Comparison of ENCODE assay signal across 8 cellular contexts in the genomic region with DNA sequence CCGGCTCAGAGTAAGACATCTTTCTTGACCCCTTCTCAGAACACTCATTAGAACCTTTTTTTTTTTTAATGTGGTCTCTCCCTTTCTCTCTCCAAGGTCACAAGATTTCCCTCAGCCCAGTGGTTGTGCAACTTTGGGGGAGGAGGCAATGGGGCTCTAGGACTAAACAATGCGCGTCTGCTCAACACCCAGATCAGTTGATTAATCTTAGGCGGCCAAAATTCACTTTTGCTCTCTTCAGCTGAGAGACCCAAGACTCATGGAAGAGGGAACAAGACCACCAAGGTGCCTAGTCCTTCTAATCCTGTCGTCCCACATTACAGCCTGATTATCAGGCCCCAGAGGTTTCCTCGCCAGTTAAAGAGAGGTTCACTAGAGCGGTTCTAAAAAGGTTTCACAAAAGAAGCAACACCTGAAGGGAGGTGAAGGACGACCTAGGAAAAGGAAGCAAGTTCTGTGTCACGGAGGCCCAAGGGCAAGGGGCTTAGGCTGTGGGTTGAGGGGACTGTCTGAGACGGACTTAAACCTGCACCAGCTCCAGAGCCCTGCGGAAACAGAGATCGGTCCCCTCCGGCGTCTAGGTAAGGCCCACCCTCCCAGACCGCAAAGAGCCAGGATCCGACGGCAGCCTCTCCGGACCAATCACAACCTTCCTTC. TPM values are rescaled to one million over a fixed set of nuclear protein-coding genes. Genes with fewer than 3 reads are reported as not detected.
DNase-seq lines count a peak whose midpoint lies in the region; ATAC-seq and TF ChIP-seq lines count a peak whose summit lies in the region.

No MANE protein-coding gene starts in this region.

- peaks cover 0 to 1% (median 0%) of the 10 kb centered on the region in 11 donors for H3K9me3 Mint-ChIP-seq in naive thymus-derived CD4-positive, alpha-beta T cell

- no peaks in the 10 kb centered on the region for H3K9me3 ChIP-seq in naive thymus-derived CD4-positive, alpha-beta T cell (ENCODE audit: control insufficient read depth in 2 of 3, low read length in 3 of 3)

- H3K4me1 Mint-ChIP-seq in naive thymus-derived CD4-positive, alpha-beta T cell: peaks cover 15 to 60% (median 46%) of the 10 kb centered on the region in 7 donors

- H3K4me3 Mint-ChIP-seq in naive thymus-derived CD4-positive, alpha-beta T cell: peak overlapping the region; percentile 86 to 96 (median 92)

- CTCF ChIA-PET in naive thymus-derived CD4-positive, alpha-beta T cell (lab: Charles Lee): interaction anchor here (0.9 to 1.6 kb wide), 10 partner anchors 8 to 454 kb away, joined by 3 to 8 read pairs (median 4); a partner anchor contains a TSS

- H3K4me1 ChIP-seq in naive thymus-derived CD4-positive, alpha-beta T cell (ENCODE audit: control insufficient read depth in 2 of 2, insufficient read depth in 2 of 2, low read length in 2 of 2): peaks cover 24 to 27% of the 10 kb centered on the region in 2 donors

- TF ChIP-seq CTCF in GM10266 (IDR thresholded peaks at IDR 0.05; ENCODE audit: control insufficient read depth, insufficient read depth, low read depth, missing control alignments): no peak

- peak overlapping the region; percentile 93 for H3K27ac ChIP-seq in epithelial cell of prostate
- peak overlapping the region; percentile 98 for H3K27ac ChIP-seq in naive thymus-derived CD4-positive, alpha-beta T cell (ENCODE audit: low read depth, low read length)

- H3K27me3 ChIP-seq in naive thymus-derived CD4-positive, alpha-beta T cell (ENCODE audit: control insufficient read depth in 2 of 2, insufficient read depth in 2 of 2, low read length in 2 of 2): no peaks in the 10 kb centered on the region

- H3K36me3 ChIP-seq in naive thymus-derived CD4-positive, alpha-beta T cell (ENCODE audit: control insufficient read depth in 2 of 3, insufficient read depth in 3 of 3, low read length in 3 of 3): peaks cover 0 to 21% (median 0%) of the 10 kb centered on the region in 3 experiments

- peak; percentile 8 for ATAC-seq in Right ventricle myocardium inferior
- no peak for ATAC-seq in naive thymus-derived CD4-positive, alpha-beta T cell

- no peaks in the 10 kb centered on the region for H3K27me3 Mint-ChIP-seq in naive thymus-derived CD4-positive, alpha-beta T cell

- peak overlapping the region; percentile 87 to 100 (median 97) for H3K27ac Mint-ChIP-seq in naive thymus-derived CD4-positive, alpha-beta T cell

- POLR2A ChIA-PET in naive thymus-derived CD4-positive, alpha-beta T cell (lab: Charles Lee): interaction anchor here (0.7 to 5.9 kb wide), 35 partner anchors 8 to 781 kb away, joined by 3 to 47 read pairs (median 6); a partner anchor contains a TSS

- intact Hi-C loops in Right ventricle myocardium inferior (cut with DNase I): loop anchor here (5.0 kb wide), 1 partner anchor 48 kb away; a partner anchor contains a TSS
- intact Hi-C loops in cardiac septum (cut with DNase I): no loop called here
- intact Hi-C loops in naive thymus-derived CD4-positive, alpha-beta T cell (cut with micrococcal nuclease): loop anchor here (1.0 to 10.0 kb wide), 13 partner anchors 8 to 780 kb away; a partner anchor contains a TSS

- H3K4me3 ChIP-seq in naive thymus-derived CD4-positive, alpha-beta T cell (ENCODE audit: low read length): peak overlapping the region; percentile 84

- DNase-seq in Right ventricle myocardium inferior (ENCODE audit: missing footprints) (no peak), cardiac septum (ENCODE audit: low spot score) (no peak), SIG-M5 (lab: John Stamatoyannopoulos, UW) (peak; percentile 36), epithelial cell of prostate (ENCODE audit: low read depth, low spot score) (no peak), inferior parietal cortex (ENCODE audit: extremely low spot score) (no peak), NCI-H2107 (lab: John Stamatoyannopoulos, UW) (no peak), GM10266 (ENCODE audit: extremely low spot score) (no peak)
- peak in 2 of 9 donors; percentile 42 to 88 for DNase-seq in naive thymus-derived CD4-positive, alpha-beta T cell

- H3K36me3 Mint-ChIP-seq in naive thymus-derived CD4-positive, alpha-beta T cell: peaks cover 0 to 8% (median 0%) of the 10 kb centered on the region in 5 donors

RNA-seq across cellular contexts. Expression of a gene that starts 0.8 kb away (rescaled TPM):
- total RNA-seq in Right ventricle myocardium inferior (10.9 TPM), cardiac septum (11.6 TPM)
- total RNA-seq in naive thymus-derived CD4-positive, alpha-beta T cell: 10 to 100 TPM; 25.1 to 45.2 (median 40.7) TPM
- 10 to 100 TPM; 30.9 to 34.2 TPM for polyA plus RNA-seq in naive thymus-derived CD4-positive, alpha-beta T cell

RNA-seq across cellular contexts. Expression of a gene that starts 1.0 kb away (rescaled TPM):
- total RNA-seq in Right ventricle myocardium inferior: 5.6 TPM
- total RNA-seq in cardiac septum: 7.0 TPM
- total RNA-seq in naive thymus-derived CD4-positive, alpha-beta T cell: 10 to 100 TPM; 21.8 to 29.7 (median 23.0) TPM
- polyA plus RNA-seq in naive thymus-derived CD4-positive, alpha-beta T cell: 1 to 10 TPM; 4.9 to 6.6 TPM

RNA-seq across cellular contexts. Expression of a gene that starts 7.0 kb away (rescaled TPM):
- not detected for total RNA-seq in Right ventricle myocardium inferior
- total RNA-seq in cardiac septum: not detected
- not detected for total RNA-seq in naive thymus-derived CD4-positive, alpha-beta T cell
- not detected for polyA plus RNA-seq in naive thymus-derived CD4-positive, alpha-beta T cell

RNA-seq across cellular contexts. Expression of a gene that starts 48.3 kb away (rescaled TPM):
- total RNA-seq in Right ventricle myocardium inferior: 494 TPM
- 520 TPM for total RNA-seq in cardiac septum
- 1,000 to 10,000 TPM in 2 of 5 experiments, 100 to 1,000 TPM in 3; 737 to 1,110 (median 928) TPM for total RNA-seq in naive thymus-derived CD4-positive, alpha-beta T cell
- 100 to 1,000 TPM; 148 to 158 TPM for polyA plus RNA-seq in naive thymus-derived CD4-positive, alpha-beta T cell

RNA-seq across cellular contexts. Expression of a gene that starts 58.7 kb away (rescaled TPM):
- total RNA-seq in Right ventricle myocardium inferior: 59.4 TPM
- total RNA-seq in cardiac septum: 61.5 TPM
- 100 to 1,000 TPM; 147 to 215 (median 201) TPM for total RNA-seq in naive thymus-derived CD4-positive, alpha-beta T cell
- 100 to 1,000 TPM; 493 to 529 TPM for polyA plus RNA-seq in naive thymus-derived CD4-positive, alpha-beta T cell
